In genomic region chr16:7116734-7117133, GRCh38 we compare ENCODE assay signal across 27 cellular contexts.
DNase-seq lines count a peak whose midpoint lies in the region; ATAC-seq lines count a peak whose summit lies in the region.
"Had no signal": no experiment of that assay in that cellular context is flagged by ENCODE, and none has a peak within 500 bp of the region (broad histone marks: within the 10 kb centered on the region; RNA-seq: fewer than 3 reads in every experiment).

No MANE protein-coding gene starts in this region.

- H3K27me3 Mint-ChIP-seq in activated CD4-positive, alpha-beta T cell treated with anti-CD3 and anti-CD28 coated beads, Interleukin-2, amount 10 ng/mL, durations not matched to agents 7 days and 5 days = no peaks in the 10 kb centered on the region
- no peaks in the 10 kb centered on the region for H3K27me3 Mint-ChIP-seq in activated CD4-positive, alpha-beta T cell treated with anti-CD3 and anti-CD28 coated beads for 36 hours
- H3K27me3 Mint-ChIP-seq in stimulated activated naive B cell treated with anti-CD40 and anti-IgM and Interleukin-4, amounts not matched to agents 10 μg/mL and 1 μg/mL and 100 μg/mL, for 72 hours = peaks cover 0 to 5% of the 10 kb centered on the region in 2 donors
- H3K27me3 Mint-ChIP-seq: B cell; CD4-positive, alpha-beta memory T cell; CD4-positive, alpha-beta T cell; CD4-positive, CD25-positive, alpha-beta regulatory T cell; CD8-positive, alpha-beta memory T cell had no signal

- no peak overlapping the region for H3K4me3 Mint-ChIP-seq in activated CD4-positive, alpha-beta T cell treated with anti-CD3 and anti-CD28 coated beads, Interleukin-2, amount 10 ng/mL, durations not matched to agents 7 days and 5 days
- H3K4me3 Mint-ChIP-seq in activated CD4-positive, alpha-beta T cell treated with anti-CD3 and anti-CD28 coated beads for 36 hours = no peak overlapping the region
- H3K4me3 Mint-ChIP-seq in stimulated activated naive B cell treated with anti-CD40 and anti-IgM and Interleukin-4, amounts not matched to agents 10 μg/mL and 1 μg/mL and 100 μg/mL, for 72 hours = no peak overlapping the region
- H3K4me3 Mint-ChIP-seq: B cell; CD14-positive monocyte; CD4-positive, alpha-beta memory T cell; CD4-positive, alpha-beta T cell; CD4-positive, CD25-positive, alpha-beta regulatory T cell; CD8-positive, alpha-beta memory T cell; CD8-positive, alpha-beta T cell had no signal

- H3K36me3 Mint-ChIP-seq in activated CD4-positive, alpha-beta T cell treated with anti-CD3 and anti-CD28 coated beads, Interleukin-2, amount 10 ng/mL, durations not matched to agents 7 days and 5 days (ENCODE audit: low read depth) = no peaks in the 10 kb centered on the region
- no peaks in the 10 kb centered on the region for H3K36me3 Mint-ChIP-seq in activated CD4-positive, alpha-beta T cell treated with anti-CD3 and anti-CD28 coated beads for 36 hours (ENCODE audit: low read depth)
- no peaks in the 10 kb centered on the region for H3K36me3 Mint-ChIP-seq in stimulated activated naive B cell treated with anti-CD40 and anti-IgM and Interleukin-4, amounts not matched to agents 10 μg/mL and 1 μg/mL and 100 μg/mL, for 72 hours
- H3K36me3 Mint-ChIP-seq: CD14-positive monocyte; CD4-positive, alpha-beta memory T cell; CD4-positive, CD25-positive, alpha-beta regulatory T cell; CD8-positive, alpha-beta T cell had no signal

- no peak for ATAC-seq in activated CD4-positive, alpha-beta T cell treated with anti-CD3 and anti-CD28 coated beads for 36 hours
- ATAC-seq in stimulated activated naive B cell treated with anti-CD40 and anti-IgM and Interleukin-4, amounts not matched to agents 10 μg/mL and 1 μg/mL and 100 μg/mL, for 72 hours (replicated peaks) = peak; percentile 89 to 90
- ATAC-seq: A549; CD8-positive, alpha-beta T cell had no signal

- H3K27ac Mint-ChIP-seq in activated CD4-positive, alpha-beta T cell treated with anti-CD3 and anti-CD28 coated beads, Interleukin-2, amount 10 ng/mL, durations not matched to agents 7 days and 5 days = peak overlapping the region; percentile 36
- H3K27ac Mint-ChIP-seq in activated CD4-positive, alpha-beta T cell treated with anti-CD3 and anti-CD28 coated beads for 36 hours = no peak overlapping the region
- H3K27ac Mint-ChIP-seq in stimulated activated naive B cell treated with anti-CD40 and anti-IgM and Interleukin-4, amounts not matched to agents 10 μg/mL and 1 μg/mL and 100 μg/mL, for 72 hours = no peak overlapping the region
- H3K27ac Mint-ChIP-seq: B cell; CD14-positive monocyte; CD4-positive, alpha-beta memory T cell; CD4-positive, alpha-beta T cell; CD8-positive, alpha-beta memory T cell; CD8-positive, alpha-beta T cell had no signal

- H3K4me1 Mint-ChIP-seq in activated CD4-positive, alpha-beta T cell treated with anti-CD3 and anti-CD28 coated beads, Interleukin-2, amount 10 ng/mL, durations not matched to agents 7 days and 5 days = no peaks in the 10 kb centered on the region
- no peaks in the 10 kb centered on the region for H3K4me1 Mint-ChIP-seq in activated CD4-positive, alpha-beta T cell treated with anti-CD3 and anti-CD28 coated beads for 36 hours
- H3K4me1 Mint-ChIP-seq in stimulated activated naive B cell treated with anti-CD40 and anti-IgM and Interleukin-4, amounts not matched to agents 10 μg/mL and 1 μg/mL and 100 μg/mL, for 72 hours = peaks cover 5 to 6% of the 10 kb centered on the region in 2 donors
- H3K4me1 Mint-ChIP-seq: B cell; CD14-positive monocyte; CD4-positive, alpha-beta memory T cell; CD4-positive, CD25-positive, alpha-beta regulatory T cell; CD8-positive, alpha-beta memory T cell had no signal

- POLR2A ChIA-PET in activated CD4-positive, alpha-beta T cell treated with anti-CD3 and anti-CD28 coated beads, Interleukin-2, amount 10 ng/mL, durations not matched to agents 7 days and 5 days (lab: Charles Lee) = no interaction called here
- POLR2A ChIA-PET in activated CD4-positive, alpha-beta T cell treated with anti-CD3 and anti-CD28 coated beads for 36 hours (lab: Charles Lee) = no interaction called here

- DNase-seq in activated CD4-positive, alpha-beta T cell treated with anti-CD3 and anti-CD28 coated beads, Interleukin-2, amount 10 ng/mL, durations not matched to agents 7 days and 5 days = no peak
- no peak for DNase-seq in activated CD4-positive, alpha-beta T cell treated with anti-CD3 and anti-CD28 coated beads for 36 hours
- DNase-seq in stimulated activated naive B cell treated with anti-CD40 and anti-IgM and Interleukin-4, amounts not matched to agents 10 μg/mL and 1 μg/mL and 100 μg/mL, for 72 hours = no peak
- no peak for DNase-seq in HCEC 1CT
- DNase-seq: 8988T; ACHN; AML-193; BE2C; C1 segment of cervical spinal cord; Caco-2; Calu3; CD4-positive, alpha-beta memory T cell; CD4-positive, alpha-beta T cell; CD4-positive, CD25-positive, alpha-beta regulatory T cell; CD8-positive, alpha-beta memory T cell; CD8-positive, alpha-beta T cell; COR-L47; DMS 273 treated with DMSO at 0.1 percent for 48 hours; DMS153; DMS53; DMS79; DMS79 treated with DMSO at 0.1 percent for 48 hours; DND-41; EL had no signal

- CTCF ChIA-PET in activated CD4-positive, alpha-beta T cell treated with anti-CD3 and anti-CD28 coated beads, Interleukin-2, amount 10 ng/mL, durations not matched to agents 7 days and 5 days (lab: Charles Lee) = no interaction called here
- CTCF ChIA-PET in activated CD4-positive, alpha-beta T cell treated with anti-CD3 and anti-CD28 coated beads for 36 hours (lab: Charles Lee) = interaction anchor here (1.1 kb wide), 1 partner anchor 147 kb away, joined by 4 read pairs; no protein-coding TSS in a partner anchor

- intact Hi-C loops in activated CD4-positive, alpha-beta T cell treated with anti-CD3 and anti-CD28 coated beads for 36 hours (cut with DNase I, micrococcal nuclease) = no loop called here

- H3K9me3 Mint-ChIP-seq in activated CD4-positive, alpha-beta T cell treated with anti-CD3 and anti-CD28 coated beads, Interleukin-2, amount 10 ng/mL, durations not matched to agents 7 days and 5 days = peaks cover 8% of the 10 kb centered on the region
- H3K9me3 Mint-ChIP-seq in activated CD4-positive, alpha-beta T cell treated with anti-CD3 and anti-CD28 coated beads for 36 hours (ENCODE audit: low read depth) = peaks cover 9% of the 10 kb centered on the region
- peaks cover 0 to 4% of the 10 kb centered on the region in 2 donors for H3K9me3 Mint-ChIP-seq in stimulated activated naive B cell treated with anti-CD40 and anti-IgM and Interleukin-4, amounts not matched to agents 10 μg/mL and 1 μg/mL and 100 μg/mL, for 72 hours
- H3K9me3 Mint-ChIP-seq: CD14-positive monocyte had no signal
